1 cellular context compared by ENCODE assay signal in genomic region chr6:144215932-144216667, GRCh38.
A peak's percentile ranks its signal among the peaks of the same experiment; 100 is the strongest.
TF ChIP-seq lines count a peak whose summit lies in the region.

No MANE protein-coding gene starts in this region.

TF ChIP-seq in HEK293, 187 proteins besides CTCF, POLR2A, EP300 and RAD21 (continued from another document and continues in another):
- TF ChIP-seq, protein P1, sequence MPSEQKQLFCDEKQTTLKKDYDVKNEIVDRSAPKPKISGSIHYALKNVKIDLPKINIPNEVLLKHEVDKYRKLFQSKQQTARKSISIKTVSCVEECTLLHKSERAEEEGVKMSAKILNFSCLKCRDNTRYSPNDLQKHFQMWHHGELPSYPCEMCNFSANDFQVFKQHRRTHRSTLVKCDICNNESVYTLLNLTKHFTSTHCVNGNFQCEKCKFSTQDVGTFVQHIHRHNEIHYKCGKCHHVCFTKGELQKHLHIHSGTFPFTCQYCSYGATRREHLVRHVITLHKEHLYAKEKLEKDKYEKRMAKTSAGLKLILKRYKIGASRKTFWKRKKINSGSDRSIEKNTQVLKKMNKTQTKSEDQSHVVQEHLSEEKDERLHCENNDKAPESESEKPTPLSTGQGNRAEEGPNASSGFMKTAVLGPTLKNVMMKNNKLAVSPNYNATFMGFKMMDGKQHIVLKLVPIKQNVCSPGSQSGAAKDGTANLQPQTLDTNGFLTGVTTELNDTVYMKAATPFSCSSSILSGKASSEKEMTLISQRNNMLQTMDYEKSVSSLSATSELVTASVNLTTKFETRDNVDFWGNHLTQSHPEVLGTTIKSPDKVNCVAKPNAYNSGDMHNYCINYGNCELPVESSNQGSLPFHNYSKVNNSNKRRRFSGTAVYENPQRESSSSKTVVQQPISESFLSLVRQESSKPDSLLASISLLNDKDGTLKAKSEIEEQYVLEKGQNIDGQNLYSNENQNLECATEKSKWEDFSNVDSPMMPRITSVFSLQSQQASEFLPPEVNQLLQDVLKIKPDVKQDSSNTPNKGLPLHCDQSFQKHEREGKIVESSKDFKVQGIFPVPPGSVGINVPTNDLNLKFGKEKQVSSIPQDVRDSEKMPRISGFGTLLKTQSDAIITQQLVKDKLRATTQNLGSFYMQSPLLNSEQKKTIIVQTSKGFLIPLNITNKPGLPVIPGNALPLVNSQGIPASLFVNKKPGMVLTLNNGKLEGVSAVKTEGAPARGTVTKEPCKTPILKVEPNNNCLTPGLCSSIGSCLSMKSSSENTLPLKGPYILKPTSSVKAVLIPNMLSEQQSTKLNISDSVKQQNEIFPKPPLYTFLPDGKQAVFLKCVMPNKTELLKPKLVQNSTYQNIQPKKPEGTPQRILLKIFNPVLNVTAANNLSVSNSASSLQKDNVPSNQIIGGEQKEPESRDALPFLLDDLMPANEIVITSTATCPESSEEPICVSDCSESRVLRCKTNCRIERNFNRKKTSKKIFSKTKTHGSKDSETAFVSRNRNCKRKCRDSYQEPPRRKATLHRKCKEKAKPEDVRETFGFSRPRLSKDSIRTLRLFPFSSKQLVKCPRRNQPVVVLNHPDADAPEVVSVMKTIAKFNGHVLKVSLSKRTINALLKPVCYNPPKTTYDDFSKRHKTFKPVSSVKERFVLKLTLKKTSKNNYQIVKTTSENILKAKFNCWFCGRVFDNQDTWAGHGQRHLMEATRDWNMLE (tag by site-specific recombination; conservative IDR thresholded peaks at IDR 0.05; ENCODE audit: low read depth) = no peak; the same call in 1 of the 2 replicates
- TF ChIP-seq HOXD13 (CRISPR knock-in tag; IDR thresholded peaks at IDR 0.05; ENCODE audit: borderline replicate concordance) (no peak), ZNF112 (tag by site-specific recombination; IDR thresholded peaks at IDR 0.05) (no peak), SCRT2 (tag by site-specific recombination; IDR thresholded peaks at IDR 0.05) (peak; percentile 57; the same call in 1 of the 2 replicates), ZNF561 (tag by site-specific recombination; IDR thresholded peaks at IDR 0.05; ENCODE audit: borderline replicate concordance) (peak; percentile 97), ZNF221 (tag by site-specific recombination; IDR thresholded peaks at IDR 0.05; ENCODE audit: borderline replicate concordance) (no peak; the same call in 1 of the 2 replicates), KLF8 (tag by site-specific recombination; IDR thresholded peaks at IDR 0.05) (peak; percentile 61), ZNF513 (tag by site-specific recombination; IDR thresholded peaks at IDR 0.05) (peak; percentile 44; the same call in 1 of the 2 replicates), ZNF629 (tag by site-specific recombination; IDR thresholded peaks at IDR 0.05) (peak; percentile 56), ZNF707 (tag by site-specific recombination; IDR thresholded peaks at IDR 0.05) (peak; percentile 92), ZFP41 (tag by site-specific recombination; IDR thresholded peaks at IDR 0.05; ENCODE audit: borderline replicate concordance) (no peak), ZNF555 (tag by site-specific recombination; conservative IDR thresholded peaks at IDR 0.05) (no peak), GLIS2 (tag by site-specific recombination; IDR thresholded peaks at IDR 0.05) (peak; percentile 67), ZNF664 (tag by site-specific recombination; IDR thresholded peaks at IDR 0.05) (0 out of 2 replicates have a peak, but pooled peaks have one; percentile 16), GLI4 (tag by site-specific recombination; IDR thresholded peaks at IDR 0.05) (no peak), ZNF76 (tag by site-specific recombination; IDR thresholded peaks at IDR 0.05; ENCODE audit: borderline replicate concordance, low read depth) (peak; percentile 43; the same call in 1 of the 2 replicates), YY2 (tag by site-specific recombination; IDR thresholded peaks at IDR 0.05) (peak; percentile 69), ZNF692 (tag by site-specific recombination; IDR thresholded peaks at IDR 0.05) (peak; percentile 65), MZF1 (tag by site-specific recombination; IDR thresholded peaks at IDR 0.05; ENCODE audit: borderline replicate concordance) (no peak), YY1 (tag by site-specific recombination; IDR thresholded peaks at IDR 0.05) (peak; percentile 63), ZNF558 (tag by site-specific recombination; IDR thresholded peaks at IDR 0.05) (peak; percentile 49; the same call in 1 of the 2 replicates), SETDB1 (IDR thresholded peaks at IDR 0.05; ENCODE audit: insufficient read length, low read length) (peak; percentile 53), ZBTB8A (tag by site-specific recombination; IDR thresholded peaks at IDR 0.05) (peak; percentile 80), ZNF2 (tag by site-specific recombination; IDR thresholded peaks at IDR 0.05) (peak; percentile 81; the same call in 1 of the 2 replicates), ZNF155 (tag by site-specific recombination; IDR thresholded peaks at IDR 0.05) (no peak), ZNF623 (tag by site-specific recombination; IDR thresholded peaks at IDR 0.05) (peak; percentile 21; the same call in 1 of the 2 replicates), ZBTB20 (tag by site-specific recombination; IDR thresholded peaks at IDR 0.05) (peak; percentile 63), KLF16 (tag by site-specific recombination; IDR thresholded peaks at IDR 0.05) (peak; percentile 78), ZSCAN30 (tag by site-specific recombination; IDR thresholded peaks at IDR 0.05) (peak; percentile 87), ZNF600 (tag by site-specific recombination; IDR thresholded peaks at IDR 0.05) (peak; percentile 90), ZBTB48 (tag by site-specific recombination; IDR thresholded peaks at IDR 0.05) (peak; percentile 98), TRIM28 (IDR thresholded peaks at IDR 0.05; ENCODE audit: borderline replicate concordance, low read length) (peak; percentile 83), KLF7 (tag by site-specific recombination; IDR thresholded peaks at IDR 0.05; ENCODE audit: borderline replicate concordance) (peak; percentile 13; the same call in 1 of the 2 replicates), SP2 (tag by site-specific recombination; IDR thresholded peaks at IDR 0.05) (no peak), ZFP37 (tag by site-specific recombination; IDR thresholded peaks at IDR 0.05) (peak; percentile 81), ZNF24 (tag by site-specific recombination; IDR thresholded peaks at IDR 0.05) (peak; percentile 73; the same call in 1 of the 2 replicates), ZNF624 (tag by site-specific recombination; IDR thresholded peaks at IDR 0.05) (0 out of 2 replicates have a peak, but pooled peaks have one; percentile 26), ZNF223 (tag by site-specific recombination; IDR thresholded peaks at IDR 0.05) (peak; percentile 87), KLF10 (tag by site-specific recombination; IDR thresholded peaks at IDR 0.05) (peak; percentile 72)
- TF ChIP-seq, protein P2, sequence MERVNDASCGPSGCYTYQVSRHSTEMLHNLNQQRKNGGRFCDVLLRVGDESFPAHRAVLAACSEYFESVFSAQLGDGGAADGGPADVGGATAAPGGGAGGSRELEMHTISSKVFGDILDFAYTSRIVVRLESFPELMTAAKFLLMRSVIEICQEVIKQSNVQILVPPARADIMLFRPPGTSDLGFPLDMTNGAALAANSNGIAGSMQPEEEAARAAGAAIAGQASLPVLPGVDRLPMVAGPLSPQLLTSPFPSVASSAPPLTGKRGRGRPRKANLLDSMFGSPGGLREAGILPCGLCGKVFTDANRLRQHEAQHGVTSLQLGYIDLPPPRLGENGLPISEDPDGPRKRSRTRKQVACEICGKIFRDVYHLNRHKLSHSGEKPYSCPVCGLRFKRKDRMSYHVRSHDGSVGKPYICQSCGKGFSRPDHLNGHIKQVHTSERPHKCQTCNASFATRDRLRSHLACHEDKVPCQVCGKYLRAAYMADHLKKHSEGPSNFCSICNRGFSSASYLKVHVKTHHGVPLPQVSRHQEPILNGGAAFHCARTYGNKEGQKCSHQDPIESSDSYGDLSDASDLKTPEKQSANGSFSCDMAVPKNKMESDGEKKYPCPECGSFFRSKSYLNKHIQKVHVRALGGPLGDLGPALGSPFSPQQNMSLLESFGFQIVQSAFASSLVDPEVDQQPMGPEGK (tag by site-specific recombination; IDR thresholded peaks at IDR 0.05) = peak; percentile 64; the same call in 1 of the 2 replicates
- TF ChIP-seq, protein P3, sequence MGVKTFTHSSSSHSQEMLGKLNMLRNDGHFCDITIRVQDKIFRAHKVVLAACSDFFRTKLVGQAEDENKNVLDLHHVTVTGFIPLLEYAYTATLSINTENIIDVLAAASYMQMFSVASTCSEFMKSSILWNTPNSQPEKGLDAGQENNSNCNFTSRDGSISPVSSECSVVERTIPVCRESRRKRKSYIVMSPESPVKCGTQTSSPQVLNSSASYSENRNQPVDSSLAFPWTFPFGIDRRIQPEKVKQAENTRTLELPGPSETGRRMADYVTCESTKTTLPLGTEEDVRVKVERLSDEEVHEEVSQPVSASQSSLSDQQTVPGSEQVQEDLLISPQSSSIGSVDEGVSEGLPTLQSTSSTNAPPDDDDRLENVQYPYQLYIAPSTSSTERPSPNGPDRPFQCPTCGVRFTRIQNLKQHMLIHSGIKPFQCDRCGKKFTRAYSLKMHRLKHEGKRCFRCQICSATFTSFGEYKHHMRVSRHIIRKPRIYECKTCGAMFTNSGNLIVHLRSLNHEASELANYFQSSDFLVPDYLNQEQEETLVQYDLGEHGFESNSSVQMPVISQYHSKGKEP (tag by site-specific recombination; IDR thresholded peaks at IDR 0.05) = peak; percentile 37
- TF ChIP-seq, protein P4, sequence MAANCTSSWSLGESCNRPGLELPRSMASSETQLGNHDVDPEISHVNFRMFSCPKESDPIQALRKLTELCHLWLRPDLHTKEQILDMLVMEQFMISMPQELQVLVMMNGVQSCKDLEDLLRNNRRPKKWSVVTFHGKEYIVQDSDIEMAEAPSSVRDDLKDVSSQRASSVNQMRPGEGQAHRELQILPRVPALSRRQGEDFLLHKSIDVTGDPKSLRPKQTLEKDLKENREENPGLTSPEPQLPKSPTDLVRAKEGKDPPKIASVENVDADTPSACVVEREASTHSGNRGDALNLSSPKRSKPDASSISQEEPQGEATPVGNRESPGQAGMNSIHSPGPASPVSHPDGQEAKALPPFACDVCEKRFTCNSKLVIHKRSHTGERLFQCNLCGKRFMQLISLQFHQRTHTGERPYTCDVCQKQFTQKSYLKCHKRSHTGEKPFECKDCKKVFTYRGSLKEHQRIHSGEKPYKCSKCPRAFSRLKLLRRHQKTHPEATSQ (tag by site-specific recombination; IDR thresholded peaks at IDR 0.05) = no peak
- TF ChIP-seq, protein P5, sequence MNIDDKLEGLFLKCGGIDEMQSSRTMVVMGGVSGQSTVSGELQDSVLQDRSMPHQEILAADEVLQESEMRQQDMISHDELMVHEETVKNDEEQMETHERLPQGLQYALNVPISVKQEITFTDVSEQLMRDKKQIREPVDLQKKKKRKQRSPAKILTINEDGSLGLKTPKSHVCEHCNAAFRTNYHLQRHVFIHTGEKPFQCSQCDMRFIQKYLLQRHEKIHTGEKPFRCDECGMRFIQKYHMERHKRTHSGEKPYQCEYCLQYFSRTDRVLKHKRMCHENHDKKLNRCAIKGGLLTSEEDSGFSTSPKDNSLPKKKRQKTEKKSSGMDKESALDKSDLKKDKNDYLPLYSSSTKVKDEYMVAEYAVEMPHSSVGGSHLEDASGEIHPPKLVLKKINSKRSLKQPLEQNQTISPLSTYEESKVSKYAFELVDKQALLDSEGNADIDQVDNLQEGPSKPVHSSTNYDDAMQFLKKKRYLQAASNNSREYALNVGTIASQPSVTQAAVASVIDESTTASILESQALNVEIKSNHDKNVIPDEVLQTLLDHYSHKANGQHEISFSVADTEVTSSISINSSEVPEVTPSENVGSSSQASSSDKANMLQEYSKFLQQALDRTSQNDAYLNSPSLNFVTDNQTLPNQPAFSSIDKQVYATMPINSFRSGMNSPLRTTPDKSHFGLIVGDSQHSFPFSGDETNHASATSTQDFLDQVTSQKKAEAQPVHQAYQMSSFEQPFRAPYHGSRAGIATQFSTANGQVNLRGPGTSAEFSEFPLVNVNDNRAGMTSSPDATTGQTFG (tag by site-specific recombination; IDR thresholded peaks at IDR 0.05; ENCODE audit: borderline replicate concordance) = no peak
- TF ChIP-seq, protein P6, sequence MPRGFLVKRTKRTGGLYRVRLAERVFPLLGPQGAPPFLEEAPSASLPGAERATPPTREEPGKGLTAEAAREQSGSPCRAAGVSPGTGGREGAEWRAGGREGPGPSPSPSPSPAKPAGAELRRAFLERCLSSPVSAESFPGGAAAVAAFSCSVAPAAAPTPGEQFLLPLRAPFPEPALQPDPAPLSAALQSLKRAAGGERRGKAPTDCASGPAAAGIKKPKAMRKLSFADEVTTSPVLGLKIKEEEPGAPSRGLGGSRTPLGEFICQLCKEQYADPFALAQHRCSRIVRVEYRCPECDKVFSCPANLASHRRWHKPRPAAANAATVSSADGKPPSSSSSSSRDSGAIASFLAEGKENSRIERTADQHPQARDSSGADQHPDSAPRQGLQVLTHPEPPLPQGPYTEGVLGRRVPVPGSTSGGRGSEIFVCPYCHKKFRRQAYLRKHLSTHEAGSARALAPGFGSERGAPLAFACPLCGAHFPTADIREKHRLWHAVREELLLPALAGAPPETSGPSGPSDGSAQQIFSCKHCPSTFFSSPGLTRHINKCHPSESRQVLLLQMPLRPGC (tag by site-specific recombination; IDR thresholded peaks at IDR 0.05) = peak; percentile 24; the same call in 1 of the 2 replicates
- TF ChIP-seq, protein P7, sequence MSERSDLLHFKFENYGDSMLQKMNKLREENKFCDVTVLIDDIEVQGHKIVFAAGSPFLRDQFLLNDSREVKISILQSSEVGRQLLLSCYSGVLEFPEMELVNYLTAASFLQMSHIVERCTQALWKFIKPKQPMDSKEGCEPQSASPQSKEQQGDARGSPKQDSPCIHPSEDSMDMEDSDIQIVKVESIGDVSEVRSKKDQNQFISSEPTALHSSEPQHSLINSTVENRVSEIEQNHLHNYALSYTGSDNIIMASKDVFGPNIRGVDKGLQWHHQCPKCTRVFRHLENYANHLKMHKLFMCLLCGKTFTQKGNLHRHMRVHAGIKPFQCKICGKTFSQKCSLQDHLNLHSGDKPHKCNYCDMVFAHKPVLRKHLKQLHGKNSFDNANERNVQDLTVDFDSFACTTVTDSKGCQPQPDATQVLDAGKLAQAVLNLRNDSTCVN (tag by site-specific recombination; optimal IDR thresholded peaks at IDR 0.05) = peak; percentile 97
